In the genomic region with DNA sequence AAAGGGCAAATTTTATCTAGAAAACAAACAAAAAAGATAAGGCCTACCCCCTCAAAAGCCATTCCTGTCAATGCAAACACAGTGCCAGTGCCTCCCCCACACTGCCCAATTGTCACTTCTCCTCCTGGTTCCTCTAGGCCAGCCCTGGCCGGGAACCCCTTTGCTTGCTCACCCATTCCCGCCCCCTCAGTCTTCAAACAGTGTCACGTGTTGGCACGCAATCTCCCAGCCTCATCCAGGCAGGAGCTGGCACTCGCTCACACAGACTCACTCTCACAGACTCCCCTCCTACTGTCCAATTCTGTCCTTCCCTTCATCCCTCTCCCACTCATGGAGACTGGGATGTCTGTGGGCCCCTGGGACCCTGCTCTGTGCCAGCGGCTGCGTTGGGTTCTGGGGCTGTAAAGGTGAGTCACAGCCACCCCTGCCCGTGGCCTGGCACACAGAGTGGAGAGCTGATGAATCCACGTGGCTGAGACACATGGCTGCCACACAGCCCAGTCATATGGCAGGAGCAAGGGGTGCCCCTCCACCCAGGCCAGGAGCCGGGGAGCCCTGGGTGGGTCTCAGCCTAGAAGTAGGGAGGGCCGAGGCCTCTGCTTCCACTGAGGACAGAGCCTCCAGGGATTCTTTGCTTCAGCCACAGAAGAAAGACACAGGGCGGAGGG, we compare ENCODE assay signal across 1 cellular context.
TF ChIP-seq lines count a peak whose summit lies in the region.

No MANE protein-coding gene starts in this region.

TF ChIP-seq in HepG2, 621 proteins besides CTCF, POLR2A, EP300 and RAD21 (continued from another document and continues in another):
- TF ChIP-seq ZBTB7A (CRISPR knock-in tag; IDR thresholded peaks at IDR 0.05), result peak; percentile 77; the same call in 1 of the 2 replicates
- TF ChIP-seq MTF2 (CRISPR knock-in tag; IDR thresholded peaks at IDR 0.05; ENCODE audit: borderline replicate concordance), result no peak
- TF ChIP-seq DMAP1 (CRISPR knock-in tag; IDR thresholded peaks at IDR 0.05), result peak; percentile 93; the same call in 1 of the 2 replicates
- TF ChIP-seq, protein P1, sequence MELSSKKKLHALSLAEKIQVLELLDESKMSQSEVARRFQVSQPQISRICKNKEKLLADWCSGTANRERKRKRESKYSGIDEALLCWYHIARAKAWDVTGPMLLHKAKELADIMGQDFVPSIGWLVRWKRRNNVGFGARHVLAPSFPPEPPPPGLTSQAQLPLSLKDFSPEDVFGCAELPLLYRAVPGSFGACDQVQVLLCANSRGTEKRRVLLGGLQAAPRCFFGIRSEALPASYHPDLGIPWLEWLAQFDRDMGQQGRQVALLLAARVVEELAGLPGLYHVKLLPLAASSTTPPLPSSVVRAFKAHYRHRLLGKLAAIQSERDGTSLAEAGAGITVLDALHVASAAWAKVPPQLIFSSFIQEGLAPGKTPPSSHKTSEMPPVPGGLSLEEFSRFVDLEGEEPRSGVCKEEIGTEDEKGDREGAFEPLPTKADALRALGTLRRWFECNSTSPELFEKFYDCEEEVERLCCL (CRISPR knock-in tag; IDR thresholded peaks at IDR 0.05; ENCODE audit: borderline replicate concordance), result no peak
- TF ChIP-seq, protein P2, sequence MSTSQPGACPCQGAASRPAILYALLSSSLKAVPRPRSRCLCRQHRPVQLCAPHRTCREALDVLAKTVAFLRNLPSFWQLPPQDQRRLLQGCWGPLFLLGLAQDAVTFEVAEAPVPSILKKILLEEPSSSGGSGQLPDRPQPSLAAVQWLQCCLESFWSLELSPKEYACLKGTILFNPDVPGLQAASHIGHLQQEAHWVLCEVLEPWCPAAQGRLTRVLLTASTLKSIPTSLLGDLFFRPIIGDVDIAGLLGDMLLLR (CRISPR knock-in tag; IDR thresholded peaks at IDR 0.05), result peak; percentile 96
- 0 out of 2 replicates have a peak, but pooled peaks have one; percentile 86 for TF ChIP-seq RARG (CRISPR knock-in tag; IDR thresholded peaks at IDR 0.05; ENCODE audit: low read depth)
- TF ChIP-seq MAF1 (CRISPR knock-in tag; IDR thresholded peaks at IDR 0.05; ENCODE audit: borderline replicate concordance), result no peak
- TF ChIP-seq, protein P3, sequence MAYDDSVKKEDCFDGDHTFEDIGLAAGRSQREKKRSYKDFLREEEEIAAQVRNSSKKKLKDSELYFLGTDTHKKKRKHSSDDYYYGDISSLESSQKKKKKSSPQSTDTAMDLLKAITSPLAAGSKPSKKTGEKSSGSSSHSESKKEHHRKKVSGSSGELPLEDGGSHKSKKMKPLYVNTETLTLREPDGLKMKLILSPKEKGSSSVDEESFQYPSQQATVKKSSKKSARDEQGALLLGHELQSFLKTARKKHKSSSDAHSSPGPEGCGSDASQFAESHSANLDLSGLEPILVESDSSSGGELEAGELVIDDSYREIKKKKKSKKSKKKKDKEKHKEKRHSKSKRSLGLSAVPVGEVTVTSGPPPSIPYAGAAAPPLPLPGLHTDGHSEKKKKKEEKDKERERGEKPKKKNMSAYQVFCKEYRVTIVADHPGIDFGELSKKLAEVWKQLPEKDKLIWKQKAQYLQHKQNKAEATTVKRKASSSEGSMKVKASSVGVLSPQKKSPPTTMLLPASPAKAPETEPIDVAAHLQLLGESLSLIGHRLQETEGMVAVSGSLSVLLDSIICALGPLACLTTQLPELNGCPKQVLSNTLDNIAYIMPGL (CRISPR knock-in tag; IDR thresholded peaks at IDR 0.05; ENCODE audit: borderline replicate concordance in 1 of 2, low read depth in 1 of 2), result peak; percentile 11 to 71; a peak in 3 of 4 replicates
- TF ChIP-seq U2AF1 (optimal IDR thresholded peaks at IDR 0.05; ENCODE audit: low read depth, low read length), result no peak
- no peak for TF ChIP-seq HDAC6 (IDR thresholded peaks at IDR 0.05; ENCODE audit: low read depth, low read length)
- TF ChIP-seq ZNF792 (CRISPR knock-in tag; IDR thresholded peaks at IDR 0.05), result 0 out of 2 replicates have a peak, but pooled peaks have one; percentile 22
- TF ChIP-seq KLF9 (CRISPR knock-in tag; IDR thresholded peaks at IDR 0.05; ENCODE audit: low read depth), result no peak
- peak; percentile 86; the same call in 1 of the 2 replicates for TF ChIP-seq ZNF678 (CRISPR knock-in tag; IDR thresholded peaks at IDR 0.05)
- TF ChIP-seq, protein P4, sequence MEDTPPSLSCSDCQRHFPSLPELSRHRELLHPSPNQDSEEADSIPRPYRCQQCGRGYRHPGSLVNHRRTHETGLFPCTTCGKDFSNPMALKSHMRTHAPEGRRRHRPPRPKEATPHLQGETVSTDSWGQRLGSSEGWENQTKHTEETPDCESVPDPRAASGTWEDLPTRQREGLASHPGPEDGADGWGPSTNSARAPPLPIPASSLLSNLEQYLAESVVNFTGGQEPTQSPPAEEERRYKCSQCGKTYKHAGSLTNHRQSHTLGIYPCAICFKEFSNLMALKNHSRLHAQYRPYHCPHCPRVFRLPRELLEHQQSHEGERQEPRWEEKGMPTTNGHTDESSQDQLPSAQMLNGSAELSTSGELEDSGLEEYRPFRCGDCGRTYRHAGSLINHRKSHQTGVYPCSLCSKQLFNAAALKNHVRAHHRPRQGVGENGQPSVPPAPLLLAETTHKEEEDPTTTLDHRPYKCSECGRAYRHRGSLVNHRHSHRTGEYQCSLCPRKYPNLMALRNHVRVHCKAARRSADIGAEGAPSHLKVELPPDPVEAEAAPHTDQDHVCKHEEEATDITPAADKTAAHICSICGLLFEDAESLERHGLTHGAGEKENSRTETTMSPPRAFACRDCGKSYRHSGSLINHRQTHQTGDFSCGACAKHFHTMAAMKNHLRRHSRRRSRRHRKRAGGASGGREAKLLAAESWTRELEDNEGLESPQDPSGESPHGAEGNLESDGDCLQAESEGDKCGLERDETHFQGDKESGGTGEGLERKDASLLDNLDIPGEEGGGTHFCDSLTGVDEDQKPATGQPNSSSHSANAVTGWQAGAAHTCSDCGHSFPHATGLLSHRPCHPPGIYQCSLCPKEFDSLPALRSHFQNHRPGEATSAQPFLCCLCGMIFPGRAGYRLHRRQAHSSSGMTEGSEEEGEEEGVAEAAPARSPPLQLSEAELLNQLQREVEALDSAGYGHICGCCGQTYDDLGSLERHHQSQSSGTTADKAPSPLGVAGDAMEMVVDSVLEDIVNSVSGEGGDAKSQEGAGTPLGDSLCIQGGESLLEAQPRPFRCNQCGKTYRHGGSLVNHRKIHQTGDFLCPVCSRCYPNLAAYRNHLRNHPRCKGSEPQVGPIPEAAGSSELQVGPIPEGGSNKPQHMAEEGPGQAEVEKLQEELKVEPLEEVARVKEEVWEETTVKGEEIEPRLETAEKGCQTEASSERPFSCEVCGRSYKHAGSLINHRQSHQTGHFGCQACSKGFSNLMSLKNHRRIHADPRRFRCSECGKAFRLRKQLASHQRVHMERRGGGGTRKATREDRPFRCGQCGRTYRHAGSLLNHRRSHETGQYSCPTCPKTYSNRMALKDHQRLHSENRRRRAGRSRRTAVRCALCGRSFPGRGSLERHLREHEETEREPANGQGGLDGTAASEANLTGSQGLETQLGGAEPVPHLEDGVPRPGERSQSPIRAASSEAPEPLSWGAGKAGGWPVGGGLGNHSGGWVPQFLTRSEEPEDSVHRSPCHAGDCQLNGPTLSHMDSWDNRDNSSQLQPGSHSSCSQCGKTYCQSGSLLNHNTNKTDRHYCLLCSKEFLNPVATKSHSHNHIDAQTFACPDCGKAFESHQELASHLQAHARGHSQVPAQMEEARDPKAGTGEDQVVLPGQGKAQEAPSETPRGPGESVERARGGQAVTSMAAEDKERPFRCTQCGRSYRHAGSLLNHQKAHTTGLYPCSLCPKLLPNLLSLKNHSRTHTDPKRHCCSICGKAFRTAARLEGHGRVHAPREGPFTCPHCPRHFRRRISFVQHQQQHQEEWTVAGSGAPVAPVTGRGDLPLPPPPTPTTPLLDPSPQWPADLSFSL (CRISPR knock-in tag; IDR thresholded peaks at IDR 0.05), result 0 out of 2 replicates have a peak, but pooled peaks have one; percentile 2
- TF ChIP-seq WIZ (CRISPR knock-in tag; IDR thresholded peaks at IDR 0.05), result no peak
- no peak for TF ChIP-seq ZNF326 (CRISPR knock-in tag; IDR thresholded peaks at IDR 0.05; ENCODE audit: borderline replicate concordance)
- TF ChIP-seq ZNF101 (CRISPR knock-in tag; IDR thresholded peaks at IDR 0.05; ENCODE audit: borderline replicate concordance, low read depth), result peak; percentile 21; the same call in 1 of the 2 replicates
- TF ChIP-seq ZNF20 (CRISPR knock-in tag; IDR thresholded peaks at IDR 0.05), result no peak
- TF ChIP-seq, protein P5, sequence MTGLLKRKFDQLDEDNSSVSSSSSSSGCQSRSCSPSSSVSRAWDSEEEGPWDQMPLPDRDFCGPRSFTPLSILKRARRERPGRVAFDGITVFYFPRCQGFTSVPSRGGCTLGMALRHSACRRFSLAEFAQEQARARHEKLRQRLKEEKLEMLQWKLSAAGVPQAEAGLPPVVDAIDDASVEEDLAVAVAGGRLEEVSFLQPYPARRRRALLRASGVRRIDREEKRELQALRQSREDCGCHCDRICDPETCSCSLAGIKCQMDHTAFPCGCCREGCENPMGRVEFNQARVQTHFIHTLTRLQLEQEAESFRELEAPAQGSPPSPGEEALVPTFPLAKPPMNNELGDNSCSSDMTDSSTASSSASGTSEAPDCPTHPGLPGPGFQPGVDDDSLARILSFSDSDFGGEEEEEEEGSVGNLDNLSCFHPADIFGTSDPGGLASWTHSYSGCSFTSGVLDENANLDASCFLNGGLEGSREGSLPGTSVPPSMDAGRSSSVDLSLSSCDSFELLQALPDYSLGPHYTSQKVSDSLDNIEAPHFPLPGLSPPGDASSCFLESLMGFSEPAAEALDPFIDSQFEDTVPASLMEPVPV (CRISPR knock-in tag; IDR thresholded peaks at IDR 0.05), result peak; percentile 53; the same call in 1 of the 2 replicates
- no peak for TF ChIP-seq PHB2 (IDR thresholded peaks at IDR 0.05; ENCODE audit: partially characterized antibody)
- TF ChIP-seq, protein P6, sequence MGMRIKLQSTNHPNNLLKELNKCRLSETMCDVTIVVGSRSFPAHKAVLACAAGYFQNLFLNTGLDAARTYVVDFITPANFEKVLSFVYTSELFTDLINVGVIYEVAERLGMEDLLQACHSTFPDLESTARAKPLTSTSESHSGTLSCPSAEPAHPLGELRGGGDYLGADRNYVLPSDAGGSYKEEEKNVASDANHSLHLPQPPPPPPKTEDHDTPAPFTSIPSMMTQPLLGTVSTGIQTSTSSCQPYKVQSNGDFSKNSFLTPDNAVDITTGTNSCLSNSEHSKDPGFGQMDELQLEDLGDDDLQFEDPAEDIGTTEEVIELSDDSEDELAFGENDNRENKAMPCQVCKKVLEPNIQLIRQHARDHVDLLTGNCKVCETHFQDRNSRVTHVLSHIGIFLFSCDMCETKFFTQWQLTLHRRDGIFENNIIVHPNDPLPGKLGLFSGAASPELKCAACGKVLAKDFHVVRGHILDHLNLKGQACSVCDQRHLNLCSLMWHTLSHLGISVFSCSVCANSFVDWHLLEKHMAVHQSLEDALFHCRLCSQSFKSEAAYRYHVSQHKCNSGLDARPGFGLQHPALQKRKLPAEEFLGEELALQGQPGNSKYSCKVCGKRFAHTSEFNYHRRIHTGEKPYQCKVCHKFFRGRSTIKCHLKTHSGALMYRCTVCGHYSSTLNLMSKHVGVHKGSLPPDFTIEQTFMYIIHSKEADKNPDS (CRISPR knock-in tag; IDR thresholded peaks at IDR 0.05), result no peak
- TF ChIP-seq ZNF605 (CRISPR knock-in tag; IDR thresholded peaks at IDR 0.05), result peak; percentile 97
- TF ChIP-seq NFYC (CRISPR knock-in tag; IDR thresholded peaks at IDR 0.05), result no peak; the same call in 1 of the 2 replicates
- no peak for TF ChIP-seq ELF1 (CRISPR knock-in tag; IDR thresholded peaks at IDR 0.05)
- TF ChIP-seq HNRNPLL (IDR thresholded peaks at IDR 0.05; ENCODE audit: low read depth, low read length, poor library complexity, severe bottlenecking), result peak; percentile 47
- TF ChIP-seq ZNF879 (CRISPR knock-in tag; IDR thresholded peaks at IDR 0.05), result no peak
- TF ChIP-seq FOXC1 (CRISPR knock-in tag; IDR thresholded peaks at IDR 0.05; ENCODE audit: borderline replicate concordance), result peak; percentile 19; the same call in 1 of the 2 replicates
- peak; percentile 85; the same call in 1 of the 2 replicates for TF ChIP-seq ZNF160 (CRISPR knock-in tag; IDR thresholded peaks at IDR 0.05)
- peak; percentile 31; the same call in 1 of the 2 replicates for TF ChIP-seq ZNF644 (CRISPR knock-in tag; IDR thresholded peaks at IDR 0.05; ENCODE audit: low read depth)
- peak; percentile 83; the same call in 1 of the 2 replicates for TF ChIP-seq NFATC3 (CRISPR knock-in tag; IDR thresholded peaks at IDR 0.05)
- no peak for TF ChIP-seq GABPA (IDR thresholded peaks at IDR 0.05; ENCODE audit: low read depth, low read length)
- TF ChIP-seq GABPA (CRISPR knock-in tag; IDR thresholded peaks at IDR 0.05; ENCODE audit: low read depth), result no peak
- TF ChIP-seq ZNF850 (CRISPR knock-in tag; conservative IDR thresholded peaks at IDR 0.05), result no peak
- no peak for TF ChIP-seq ZNF136 (CRISPR knock-in tag; IDR thresholded peaks at IDR 0.05; ENCODE audit: low read depth)
- TF ChIP-seq ZNF547 (CRISPR knock-in tag; IDR thresholded peaks at IDR 0.05), result peak; percentile 71; the same call in 1 of the 2 replicates
- TF ChIP-seq, protein P7, sequence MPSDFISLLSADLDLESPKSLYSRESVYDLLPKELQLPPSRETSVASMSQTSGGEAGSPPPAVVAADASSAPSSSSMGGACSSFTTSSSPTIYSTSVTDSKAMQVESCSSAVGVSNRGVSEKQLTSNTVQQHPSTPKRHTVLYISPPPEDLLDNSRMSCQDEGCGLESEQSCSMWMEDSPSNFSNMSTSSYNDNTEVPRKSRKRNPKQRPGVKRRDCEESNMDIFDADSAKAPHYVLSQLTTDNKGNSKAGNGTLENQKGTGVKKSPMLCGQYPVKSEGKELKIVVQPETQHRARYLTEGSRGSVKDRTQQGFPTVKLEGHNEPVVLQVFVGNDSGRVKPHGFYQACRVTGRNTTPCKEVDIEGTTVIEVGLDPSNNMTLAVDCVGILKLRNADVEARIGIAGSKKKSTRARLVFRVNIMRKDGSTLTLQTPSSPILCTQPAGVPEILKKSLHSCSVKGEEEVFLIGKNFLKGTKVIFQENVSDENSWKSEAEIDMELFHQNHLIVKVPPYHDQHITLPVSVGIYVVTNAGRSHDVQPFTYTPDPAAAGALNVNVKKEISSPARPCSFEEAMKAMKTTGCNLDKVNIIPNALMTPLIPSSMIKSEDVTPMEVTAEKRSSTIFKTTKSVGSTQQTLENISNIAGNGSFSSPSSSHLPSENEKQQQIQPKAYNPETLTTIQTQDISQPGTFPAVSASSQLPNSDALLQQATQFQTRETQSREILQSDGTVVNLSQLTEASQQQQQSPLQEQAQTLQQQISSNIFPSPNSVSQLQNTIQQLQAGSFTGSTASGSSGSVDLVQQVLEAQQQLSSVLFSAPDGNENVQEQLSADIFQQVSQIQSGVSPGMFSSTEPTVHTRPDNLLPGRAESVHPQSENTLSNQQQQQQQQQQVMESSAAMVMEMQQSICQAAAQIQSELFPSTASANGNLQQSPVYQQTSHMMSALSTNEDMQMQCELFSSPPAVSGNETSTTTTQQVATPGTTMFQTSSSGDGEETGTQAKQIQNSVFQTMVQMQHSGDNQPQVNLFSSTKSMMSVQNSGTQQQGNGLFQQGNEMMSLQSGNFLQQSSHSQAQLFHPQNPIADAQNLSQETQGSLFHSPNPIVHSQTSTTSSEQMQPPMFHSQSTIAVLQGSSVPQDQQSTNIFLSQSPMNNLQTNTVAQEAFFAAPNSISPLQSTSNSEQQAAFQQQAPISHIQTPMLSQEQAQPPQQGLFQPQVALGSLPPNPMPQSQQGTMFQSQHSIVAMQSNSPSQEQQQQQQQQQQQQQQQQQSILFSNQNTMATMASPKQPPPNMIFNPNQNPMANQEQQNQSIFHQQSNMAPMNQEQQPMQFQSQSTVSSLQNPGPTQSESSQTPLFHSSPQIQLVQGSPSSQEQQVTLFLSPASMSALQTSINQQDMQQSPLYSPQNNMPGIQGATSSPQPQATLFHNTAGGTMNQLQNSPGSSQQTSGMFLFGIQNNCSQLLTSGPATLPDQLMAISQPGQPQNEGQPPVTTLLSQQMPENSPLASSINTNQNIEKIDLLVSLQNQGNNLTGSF (CRISPR knock-in tag; IDR thresholded peaks at IDR 0.05), result 0 out of 2 replicates have a peak, but pooled peaks have one; percentile 48
- TF ChIP-seq RBM22 (optimal IDR thresholded peaks at IDR 0.05; ENCODE audit: low read length), result peak; percentile 84
- TF ChIP-seq TEAD3 (CRISPR knock-in tag; optimal IDR thresholded peaks at IDR 0.05; ENCODE audit: borderline replicate concordance), result peak; percentile 61
